In genomic region chr12:62658910-62659309, GRCh38 we compare ENCODE assay signal across 15 cellular contexts.
DNase-seq lines count a peak whose midpoint lies in the region; TF ChIP-seq lines count a peak whose summit lies in the region.
"Had no signal": no experiment of that assay in that cellular context is flagged by ENCODE, and none has a peak within 500 bp of the region (broad histone marks: within the 10 kb centered on the region; RNA-seq: fewer than 3 reads in every experiment).

No MANE protein-coding gene starts in this region.

- TF ChIP-seq CTCF in endodermal cell (conservative IDR thresholded peaks at IDR 0.05) (no peak), nephron progenitor cell (IDR thresholded peaks at IDR 0.05) (no peak)

- peak overlapping the region; percentile 7 for H3K9ac ChIP-seq in HUES6 (ENCODE audit: low read length)
- no peak overlapping the region for H3K9ac ChIP-seq in endodermal cell (ENCODE audit: extremely low read depth, low read length, poor library complexity, severe bottlenecking)

- H3K27ac Mint-ChIP-seq in endodermal cell (peak overlapping the region; percentile 95), nephron progenitor cell (peak overlapping the region; percentile 48)

- peak overlapping the region; percentile 72 for H3K27ac ChIP-seq in HUES6 (ENCODE audit: low read depth, low read length)
- peak overlapping the region; percentile 89 for H3K27ac ChIP-seq in endodermal cell (ENCODE audit: low read depth, low read length)
- H3K27ac ChIP-seq: C4-2B, SJCRH30 had no signal

- POLR2A ChIA-PET in HEK293T (lab: Yijun Ruan, JAX), result no interaction called here

- 76 to 78% methylated on average over 6 to 7 of the region's 7 CpGs for WGBS in endodermal cell (ENCODE audit: insufficient coverage in 1 of 2, insufficient read length in 1 of 2), 2 experiments

- CTCF ChIA-PET in HEK293T (lab: Yijun Ruan, JAX), result no interaction called here

- H3K4me3 Mint-ChIP-seq in endodermal cell, result peak overlapping the region; percentile 15
- H3K4me3 Mint-ChIP-seq in nephron progenitor cell, result no peak overlapping the region

- peaks cover 71% of the 10 kb centered on the region for H3K4me1 ChIP-seq in HUES6 (ENCODE audit: control insufficient read depth, insufficient read depth, low read length)
- H3K4me1 ChIP-seq in endodermal cell (ENCODE audit: control insufficient read depth, insufficient read depth, low read length), result peaks cover 30% of the 10 kb centered on the region
- H3K4me1 ChIP-seq: SJCRH30 had no signal

- H3K9me3 Mint-ChIP-seq in endodermal cell, result peaks cover 6% of the 10 kb centered on the region
- peaks cover 16% of the 10 kb centered on the region for H3K9me3 Mint-ChIP-seq in nephron progenitor cell

- H3K9me3 ChIP-seq in HUES6 (ENCODE audit: control insufficient read depth, insufficient read depth, low read depth, low read length) (no peaks in the 10 kb centered on the region), endodermal cell (ENCODE audit: control insufficient read depth, low read length) (peaks cover 11% of the 10 kb centered on the region)
- H3K9me3 ChIP-seq: SJCRH30 had no signal

- no peaks in the 10 kb centered on the region for H3K27me3 Mint-ChIP-seq in endodermal cell (ENCODE audit: insufficient read depth)
- peaks cover 3% of the 10 kb centered on the region for H3K27me3 Mint-ChIP-seq in nephron progenitor cell (ENCODE audit: low read depth, poor library complexity)

- H3K36me3 ChIP-seq in HUES6 (ENCODE audit: control insufficient read depth, insufficient read depth, low read length), result no peaks in the 10 kb centered on the region
- H3K36me3 ChIP-seq in endodermal cell (ENCODE audit: control insufficient read depth, insufficient read depth, low read length), result no peaks in the 10 kb centered on the region
- H3K36me3 ChIP-seq: SJCRH30 had no signal

- H3K36me3 Mint-ChIP-seq in endodermal cell (ENCODE audit: low read depth) (peaks cover 28% of the 10 kb centered on the region), nephron progenitor cell (ENCODE audit: low read depth) (peaks cover 42% of the 10 kb centered on the region)

- H3K4me1 Mint-ChIP-seq in endodermal cell (peaks cover 65% of the 10 kb centered on the region), nephron progenitor cell (peaks cover 62% of the 10 kb centered on the region)

- peak; percentile 74 for DNase-seq in endodermal cell
- no peak for DNase-seq in nephron progenitor cell
- DNase-seq in HT-29 (ENCODE audit: low spot score), result no peak
- no peak for DNase-seq in NCI-H345 (lab: John Stamatoyannopoulos, UW)
- DNase-seq in mucosa of gallbladder (ENCODE audit: low spot score), result no peak
- DNase-seq in HEK293T (ENCODE audit: extremely low spot score), result no peak
- DNase-seq: ACHN, AML-193, DMS79 treated with DMSO at 0.1 percent for 48 hours, HCEC 1CT, KG1, NCI-H187 treated with DMSO at 0.1 percent for 48 hours, SJCRH30 had no signal

- H3K4me3 ChIP-seq in HUES6 (ENCODE audit: low read depth, low read length) (0 out of 2 replicates have a peak overlapping the region, but pooled peaks have one; percentile 2), endodermal cell (ENCODE audit: low read length) (peak overlapping the region; percentile 56)
- H3K4me3 ChIP-seq: SJCRH30 had no signal

- H3K27me3 ChIP-seq in HUES6 (ENCODE audit: control insufficient read depth, insufficient read depth, low read length) (peaks cover 14% of the 10 kb centered on the region; the same call in 1 of the 2 replicates), endodermal cell (ENCODE audit: control insufficient read depth, insufficient read depth, low read length, poor library complexity, severe bottlenecking) (no peaks in the 10 kb centered on the region)
- H3K27me3 ChIP-seq: SJCRH30 had no signal

TF ChIP-seq in HEK293T, 16 proteins besides CTCF, POLR2A, EP300 and RAD21:
- TF ChIP-seq NFRKB (IDR thresholded peaks at IDR 0.05) (no peak), SUZ12 (IDR thresholded peaks at IDR 0.05) (no peak), ELF4 (IDR thresholded peaks at IDR 0.05) (no peak), PKNOX1 (IDR thresholded peaks at IDR 0.05) (no peak), FOXM1 (IDR thresholded peaks at IDR 0.05; ENCODE audit: borderline replicate concordance) (no peak), ZNF384 (IDR thresholded peaks at IDR 0.05) (no peak), SP1 (IDR thresholded peaks at IDR 0.05) (no peak), FOXA1 (IDR thresholded peaks at IDR 0.05) (no peak), BHLHE40 (IDR thresholded peaks at IDR 0.05; ENCODE audit: borderline replicate concordance) (no peak), L3MBTL2 (conservative IDR thresholded peaks at IDR 0.05) (no peak)
